27 cellular contexts compared by ENCODE assay signal in the genomic region with DNA sequence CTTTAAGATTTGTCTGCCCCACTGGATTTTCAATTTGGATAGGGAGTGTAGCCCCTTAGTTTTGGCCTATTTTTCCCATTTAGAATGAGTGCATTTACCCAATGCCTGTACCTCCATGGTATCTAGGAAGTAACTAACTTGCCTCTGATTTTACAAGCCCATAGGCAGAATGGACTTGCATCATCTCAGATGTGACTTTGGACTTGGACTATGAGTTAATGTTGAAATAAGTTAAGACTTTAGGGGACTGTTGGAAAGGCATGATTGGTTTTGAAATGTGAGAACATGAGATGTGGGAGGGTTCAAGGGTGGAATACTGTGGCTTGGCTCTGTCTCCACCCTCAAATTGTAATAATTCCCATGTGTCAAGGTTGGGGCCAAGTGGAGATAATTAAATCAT.
"Had no signal": no experiment of that assay in that cellular context is flagged by ENCODE, and none has a peak within 500 bp of the region (broad histone marks: within the 10 kb centered on the region; RNA-seq: fewer than 3 reads in every experiment).

No MANE protein-coding gene starts in this region.

- H3K27ac Mint-ChIP-seq: mesothelial cell of epicardium; naive B cell; natural killer cell; nephron progenitor cell; neural progenitor cell; progenitor cell of endocrine pancreas; stimulated activated memory B cell treated with anti-CD40 and anti-IgM and Interleukin-4, amounts not matched to agents 10 μg/mL and 1 μg/mL and 100 μg/mL, for 72 hours; stimulated activated naive CD8-positive, alpha-beta T cell treated with anti-CD3 and anti-CD28 coated beads, Interleukin-15, amount 100 ng/mL, for 72 hours; type B pancreatic cell had no signal

- DNase-seq: hippocampal formation; kidney glomerular epithelial cell; left cardiac atrium; left lung; mesendoderm; naive B cell; natural killer cell; nephron progenitor cell; occipital lobe; right cardiac atrium; stimulated activated CD4-positive, alpha-beta T cell treated with anti-CD3 and anti-CD28 coated beads, Interleukin-1b, Interleukin-23, amount 100 ng/mL, for 48 hours; stimulated activated CD4-positive, alpha-beta T cell treated with anti-CD3 and anti-CD28 coated beads, Interleukin-2, amount 100 ng/mL, for 48 hours; stimulated activated CD4-positive, alpha-beta T cell treated with anti-CD3 and anti-CD28 coated beads, Interleukin-4, amount 100 ng/mL, for 4 hours; stimulated activated CD8-positive, alpha-beta memory T cell treated with anti-CD3 and anti-CD28 coated beads, Interleukin-4, amount 100 ng/mL, for 48 hours; stimulated activated naive CD4-positive, alpha-beta T cell treated with Interleukin-2 at 50 U/mL for 16 hours; stimulated activated naive CD8-positive, alpha-beta T cell treated with anti-CD3 and anti-CD28 coated beads, Interleukin-15, amount 100 ng/mL, for 72 hours; substantia nigra; uterus had no signal

- H3K9me3 Mint-ChIP-seq: nephron progenitor cell; stimulated activated memory B cell treated with anti-CD40 and anti-IgM and Interleukin-4, amounts not matched to agents 10 μg/mL and 1 μg/mL and 100 μg/mL, for 72 hours; type B pancreatic cell had no signal

- H3K4me3 Mint-ChIP-seq: mesothelial cell of epicardium; naive B cell; natural killer cell; nephron progenitor cell; neural progenitor cell; stimulated activated memory B cell treated with anti-CD40 and anti-IgM and Interleukin-4, amounts not matched to agents 10 μg/mL and 1 μg/mL and 100 μg/mL, for 72 hours; stimulated activated naive CD8-positive, alpha-beta T cell treated with anti-CD3 and anti-CD28 coated beads, Interleukin-15, amount 100 ng/mL, for 72 hours; type B pancreatic cell had no signal

- H2AFZ ChIP-seq: neural progenitor cell had no signal

- H3K27me3 ChIP-seq: left lung, neural progenitor cell, neutrophil, tibial nerve, uterus had no signal

- H3K36me3 ChIP-seq: left lung, neural progenitor cell, neutrophil, tibial nerve, uterus had no signal

- H3K4me2 ChIP-seq: neural progenitor cell, smooth muscle cell had no signal

- H3K9ac ChIP-seq: neural progenitor cell had no signal

- H3K4me3 ChIP-seq: left lung, lung, neural progenitor cell, smooth muscle cell, tibial nerve, uterus had no signal

- H3K27ac ChIP-seq: left lung, neural progenitor cell, neutrophil, tibial nerve, uterus had no signal

- H3K36me3 Mint-ChIP-seq: naive B cell; natural killer cell; neural progenitor cell; stimulated activated memory B cell treated with anti-CD40 and anti-IgM and Interleukin-4, amounts not matched to agents 10 μg/mL and 1 μg/mL and 100 μg/mL, for 72 hours; type B pancreatic cell had no signal

- H3K9me3 ChIP-seq: left lung, neutrophil, uterus had no signal

- H3K4me1 ChIP-seq: left lung, neural progenitor cell, tibial nerve, uterus had no signal

- H3K4me1 Mint-ChIP-seq: mesothelial cell of epicardium; naive B cell; natural killer cell; nephron progenitor cell; neural progenitor cell; stimulated activated memory B cell treated with anti-CD40 and anti-IgM and Interleukin-4, amounts not matched to agents 10 μg/mL and 1 μg/mL and 100 μg/mL, for 72 hours; stimulated activated naive CD8-positive, alpha-beta T cell treated with anti-CD3 and anti-CD28 coated beads, Interleukin-15, amount 100 ng/mL, for 72 hours had no signal

- H3K27me3 Mint-ChIP-seq: naive B cell; progenitor cell of endocrine pancreas; stimulated activated memory B cell treated with anti-CD40 and anti-IgM and Interleukin-4, amounts not matched to agents 10 μg/mL and 1 μg/mL and 100 μg/mL, for 72 hours; stimulated activated naive CD8-positive, alpha-beta T cell treated with anti-CD3 and anti-CD28 coated beads, Interleukin-15, amount 100 ng/mL, for 72 hours; type B pancreatic cell had no signal

- ATAC-seq: left cardiac atrium; left lung; natural killer cell; right cardiac atrium; stimulated activated memory B cell treated with anti-CD40 and anti-IgM and Interleukin-4, amounts not matched to agents 10 μg/mL and 1 μg/mL and 100 μg/mL, for 72 hours; stimulated activated naive CD8-positive, alpha-beta T cell treated with anti-CD3 and anti-CD28 coated beads, Interleukin-15, amount 100 ng/mL, for 72 hours had no signal
